ENCODE assay signal across 9 cellular contexts in genomic region chr22:37274380-37274862, GRCh38. TPM values are rescaled to one million over a fixed set of nuclear protein-coding genes. Genes with fewer than 3 reads are reported as not detected.
DNase-seq lines count a peak whose midpoint lies in the region; ATAC-seq, FAIRE-seq and TF ChIP-seq lines count a peak whose summit lies in the region.
"Had no signal": no experiment of that assay in that cellular context is flagged by ENCODE, and none has a peak within 500 bp of the region (broad histone marks: within the 10 kb centered on the region; RNA-seq: fewer than 3 reads in every experiment).

No MANE protein-coding gene starts in this region.

- no peaks in the 10 kb centered on the region for H3F3A ChIP-seq in neural progenitor cell (ENCODE audit: low read depth)

- TF ChIP-seq EP300 in K562 (IDR thresholded peaks at IDR 0.05; ENCODE audit: low read length): no peak

- TF ChIP-seq RAD21 in IMR-90 (IDR thresholded peaks at IDR 0.05; ENCODE audit: low read length) (no peak), K562 (CRISPR knock-in tag; conservative IDR thresholded peaks at IDR 0.05 in 1 of 2, IDR thresholded peaks at IDR 0.05 in 1 of 2) (no peak)

- no peak overlapping the region for H3K23ac ChIP-seq in IMR-90 (ENCODE audit: low read depth, low read length)

- H2AFZ ChIP-seq in IMR-90 (replicated peaks; ENCODE audit: low read length, poor library complexity) (peak overlapping the region; percentile 26), K562 (ENCODE audit: low read depth, low read length) (no peak overlapping the region), neural progenitor cell (replicated peaks) (no peak overlapping the region)

- no peak overlapping the region for H3K56ac ChIP-seq in IMR-90 (ENCODE audit: extremely low read depth, insufficient read depth, low read length)

- CTCF ChIA-PET in IMR-90 (lab: Yijun Ruan, JAX): no interaction called here
- CTCF ChIA-PET in K562 (lab: Yijun Ruan, JAX; ENCODE audit: low intra/inter-chr PET ratio): no interaction called here

- H3K9me3 Mint-ChIP-seq in neural progenitor cell: no peaks in the 10 kb centered on the region
- no peaks in the 10 kb centered on the region for H3K9me3 Mint-ChIP-seq in mesothelial cell of epicardium

- H3K4me3 Mint-ChIP-seq in neural progenitor cell (no peak overlapping the region), mesothelial cell of epicardium (no peak overlapping the region)

- FAIRE-seq in K562 (lab: Jason Lieb, UNC): no peak
- FAIRE-seq in small intestine (lab: Jason Lieb, UNC): no peak

- H3K36me3 ChIP-seq in IMR-90 (ENCODE audit: control insufficient read depth, insufficient read depth, low read length) (no peaks in the 10 kb centered on the region), K562 (ENCODE audit: control insufficient read depth, insufficient read depth, low read length) (no peaks in the 10 kb centered on the region), neural progenitor cell (no peaks in the 10 kb centered on the region), small intestine (ENCODE audit: control insufficient read depth in 2 of 2, insufficient read depth in 2 of 2, low read length in 2 of 2) (no peaks in the 10 kb centered on the region)

- no peak overlapping the region for H3K14ac ChIP-seq in IMR-90 (replicated peaks; ENCODE audit: low read depth, low read length)

- TF ChIP-seq POLR2A in IMR-90 (IDR thresholded peaks at IDR 0.05; ENCODE audit: low read depth, low read length) (no peak), K562 (conservative IDR thresholded peaks at IDR 0.05) (no peak)

- peak overlapping the region; percentile 43; the same call in 2 of the 3 replicates for H2BK15ac ChIP-seq in IMR-90 (ENCODE audit: low read depth, low read length)

- POLR2A ChIA-PET in IMR-90 (lab: Charles Lee; ENCODE audit: unreplicated experiment) (no interaction called here), K562 (lab: Yijun Ruan, JAX) (interaction anchor here (1.0 kb wide), 1 partner anchor 293 kb away, joined by 3 read pairs; no protein-coding TSS in a partner anchor)

- H4K8ac ChIP-seq in IMR-90 (ENCODE audit: low read depth in 2 of 2, low read length in 2 of 2): peak overlapping the region in 1 of 2 experiments; percentile 33; a peak in 1 of 4 replicates

- H3K4me2 ChIP-seq in IMR-90 (ENCODE audit: low read depth, low read length) (no peak overlapping the region), K562 (ENCODE audit: insufficient read depth, low read length) (no peak overlapping the region), neural progenitor cell (no peak overlapping the region)

- peak overlapping the region; percentile 7 for H2BK5ac ChIP-seq in IMR-90 (ENCODE audit: low read depth, low read length, poor library complexity, severe bottlenecking)

- no peaks in the 10 kb centered on the region for H3K79me1 ChIP-seq in IMR-90 (ENCODE audit: low read depth in 1 of 2, low read length in 2 of 2)

- no peak overlapping the region for H3K18ac ChIP-seq in IMR-90 (ENCODE audit: low read depth, low read length)

- H4K5ac ChIP-seq in IMR-90 (ENCODE audit: low read depth, low read length): no peak overlapping the region

- H3K27me3 Mint-ChIP-seq in neural progenitor cell (ENCODE audit: insufficient read depth, low read depth) (peaks cover 19% of the 10 kb centered on the region), mesothelial cell of epicardium (ENCODE audit: low read depth) (peaks cover 41% of the 10 kb centered on the region)

- peak overlapping the region; percentile 63 for H4K91ac ChIP-seq in IMR-90 (ENCODE audit: insufficient read depth, low read depth, low read length)

- H4K20me1 ChIP-seq in IMR-90 (ENCODE audit: insufficient read depth, low read length) (no peaks in the 10 kb centered on the region), K562 (replicated peaks; ENCODE audit: control insufficient read depth, insufficient read depth, low read length) (no peaks in the 10 kb centered on the region), neural progenitor cell (ENCODE audit: low read depth) (no peaks in the 10 kb centered on the region)

- H3K9ac ChIP-seq in IMR-90 (ENCODE audit: low read depth, low read length): no peak overlapping the region
- H3K9ac ChIP-seq in K562 (ENCODE audit: insufficient read depth in 1 of 2, low read depth in 2 of 2, low read length in 2 of 2): no peak overlapping the region
- H3K9ac ChIP-seq in neural progenitor cell: no peak overlapping the region

- peak overlapping the region; percentile 62; the same call in 1 of the 2 replicates for H2BK20ac ChIP-seq in IMR-90 (ENCODE audit: low read depth, low read length)

- H3K4me1 ChIP-seq in IMR-90 (ENCODE audit: control insufficient read depth, insufficient read depth, low read length): peaks cover 5% of the 10 kb centered on the region
- H3K4me1 ChIP-seq in K562 (replicated peaks in 1 of 2; ENCODE audit: control insufficient read depth in 2 of 2, insufficient read depth in 2 of 2, low read length in 2 of 2): peaks cover 16 to 18% of the 10 kb centered on the region in 2 experiments
- no peaks in the 10 kb centered on the region for H3K4me1 ChIP-seq in neural progenitor cell
- no peaks in the 10 kb centered on the region for H3K4me1 ChIP-seq in small intestine (ENCODE audit: control insufficient read depth in 2 of 2, insufficient read depth in 1 of 2, low read depth in 1 of 2, low read length in 1 of 2)

- H3K27me3 ChIP-seq in IMR-90 (ENCODE audit: control insufficient read depth, insufficient read depth, low read length): no peaks in the 10 kb centered on the region
- no peaks in the 10 kb centered on the region for H3K27me3 ChIP-seq in K562 (ENCODE audit: control insufficient read depth in 2 of 2, insufficient read depth in 2 of 2, low read length in 2 of 2)
- no peaks in the 10 kb centered on the region for H3K27me3 ChIP-seq in neural progenitor cell
- no peaks in the 10 kb centered on the region for H3K27me3 ChIP-seq in small intestine (ENCODE audit: control insufficient read depth in 2 of 2, insufficient read depth in 2 of 2, low read length in 2 of 2)

- peak overlapping the region; percentile 88 for H2AK5ac ChIP-seq in IMR-90 (ENCODE audit: low read depth, low read length)

- dilution Hi-C loops in IMR-90 (cut with HindIII; ENCODE audit: low sequenced_read_pairs, unreplicated experiment): no loop called here

- ATAC-seq in IMR-90 (ENCODE audit: low read depth) (no peak), K562 (no peak)

- H3K4ac ChIP-seq in IMR-90 (ENCODE audit: low read depth, low read length): peak overlapping the region; percentile 87

- H3K36me3 Mint-ChIP-seq in neural progenitor cell: no peaks in the 10 kb centered on the region
- no peaks in the 10 kb centered on the region for H3K36me3 Mint-ChIP-seq in mesothelial cell of epicardium

- intact Hi-C loops in IMR-90 (cut with micrococcal nuclease): no loop called here
- intact Hi-C loops in K562 (cut with micrococcal nuclease): no loop called here

- H2AK9ac ChIP-seq in IMR-90 (replicated peaks; ENCODE audit: low read depth, low read length, poor library complexity): peak overlapping the region; percentile 46

- no peak overlapping the region for H3K27ac ChIP-seq in IMR-90 (ENCODE audit: insufficient read depth, low read length)
- no peak overlapping the region for H3K27ac ChIP-seq in K562 (ENCODE audit: extremely low read depth, low read depth, low read length)
- H3K27ac ChIP-seq in neural progenitor cell: no peak overlapping the region
- no peak overlapping the region for H3K27ac ChIP-seq in small intestine (ENCODE audit: low read depth in 1 of 2, low read length in 1 of 2)

- no peak for TF ChIP-seq CTCF in IMR-90 (conservative IDR thresholded peaks at IDR 0.05; ENCODE audit: low read depth, low read length)
- TF ChIP-seq CTCF in K562 (IDR thresholded peaks at IDR 0.05 in 2 of 3, conservative IDR thresholded peaks at IDR 0.05 in 1 of 3; ENCODE audit: insufficient read depth in 2 of 3, low read depth in 1 of 3, low read length in 3 of 3): no peak
- TF ChIP-seq CTCF in neural progenitor cell (IDR thresholded peaks at IDR 0.05): no peak
- TF ChIP-seq CTCF in mesothelial cell of epicardium (IDR thresholded peaks at IDR 0.05; ENCODE audit: unreplicated experiment): no peak

- BruUV-seq in IMR-90 (replicated peaks; lab: Mats Ljungman, UMichigan) (no TSS peak), K562 (replicated peaks; lab: Mats Ljungman, UMichigan) (no TSS peak)

- 96% methylated on average over 5 of the region's 12 CpGs; no CpG with 5 or more reads in 1 of the 2 experiments for WGBS in IMR-90 (ENCODE audit: extremely low coverage in 2 of 2, insufficient read length in 1 of 2), 2 experiments
- 50% methylated on average over 2 of the region's 12 CpGs for WGBS in K562 (ENCODE audit: insufficient coverage, low coverage, missing lambda C conversion rate)
- 67 to 74% (median 70%) methylated on average over 12 of the region's 12 CpGs for WGBS in small intestine, 3 donors

- H2BK120ac ChIP-seq in IMR-90 (ENCODE audit: low read depth, low read length): peak overlapping the region; percentile 97

- H3K79me2 ChIP-seq in K562 (ENCODE audit: control insufficient read depth, insufficient read depth, low read length) (no peaks in the 10 kb centered on the region), neural progenitor cell (ENCODE audit: low read depth) (no peaks in the 10 kb centered on the region)

- H3K9me1 ChIP-seq in IMR-90 (ENCODE audit: insufficient read depth, low read length): peaks cover 13% of the 10 kb centered on the region
- no peaks in the 10 kb centered on the region for H3K9me1 ChIP-seq in K562 (ENCODE audit: control insufficient read depth, insufficient read depth, low read length)

- in situ Hi-C loops in IMR-90 (cut with MboI; ENCODE audit: low sequenced_read_pairs) (no loop called here), K562 (cut with MboI) (no loop called here)

- H3K9me3 ChIP-seq in IMR-90 (ENCODE audit: control insufficient read depth, insufficient read depth, low read length): no peaks in the 10 kb centered on the region
- no peaks in the 10 kb centered on the region for H3K9me3 ChIP-seq in K562 (replicated peaks; ENCODE audit: control insufficient read depth, insufficient read depth, low read depth, low read length)
- no peaks in the 10 kb centered on the region for H3K9me3 ChIP-seq in neural progenitor cell (ENCODE audit: low read depth)
- no peaks in the 10 kb centered on the region for H3K9me3 ChIP-seq in small intestine (ENCODE audit: control insufficient read depth, low read depth)

- no peak overlapping the region for H3K4me3 ChIP-seq in IMR-90 (ENCODE audit: insufficient read depth, low read depth, low read length)
- H3K4me3 ChIP-seq in K562: no peak overlapping the region
- H3K4me3 ChIP-seq in neural progenitor cell: no peak overlapping the region
- H3K4me3 ChIP-seq in small intestine (ENCODE audit: low read depth in 1 of 2, low read length in 2 of 2): no peak overlapping the region

- H3K4me1 Mint-ChIP-seq in neural progenitor cell: peaks cover 6% of the 10 kb centered on the region
- H3K4me1 Mint-ChIP-seq in mesothelial cell of epicardium: no peaks in the 10 kb centered on the region

- H3K27ac Mint-ChIP-seq in neural progenitor cell: peak overlapping the region; percentile 57
- no peak overlapping the region for H3K27ac Mint-ChIP-seq in mesothelial cell of epicardium

- DNase-seq in GF-D8 (lab: John Stamatoyannopoulos, UW) (peak; percentile 51), IMR-90 (no peak), K562 (ENCODE audit: extremely low read depth in 1 of 4, low spot score in 3 of 4) (no peak), neural progenitor cell (ENCODE audit: low spot score) (no peak), small intestine (no peak), activated gamma-delta T cell treated with Interleukin-2 at 50 U/mL for 16 hours (no peak), HPDE6-E6E7 (ENCODE audit: extremely low spot score) (no peak), mesothelial cell of epicardium (ENCODE audit: low spot score in 2 of 2, unreplicated experiment in 2 of 2) (no peak)

RNA-seq across cellular contexts. Expression of gene CYTH4, which starts 7.9 kb away (rescaled TPM):
- 0.28 and 0.36 TPM in 2 replicates for total RNA-seq in IMR-90 (2012; rRNA removed)
- 0.55 and 0.85 TPM in 2 replicates for polyA plus RNA-seq in IMR-90 (2012; rRNA removed)
- 0.38 TPM in 2 replicates for polyA plus RNA-seq in IMR-90 (2012; cell fraction: cytosol; rRNA removed)
- 0.68 and 0.84 TPM in 2 replicates for polyA plus RNA-seq in IMR-90 (2012; cell fraction: nucleus; rRNA removed; ENCODE audit: low replicate concordance)
- total RNA-seq in K562 (2011; cell fraction: chromatin; rRNA removed; ENCODE audit: low replicate concordance): 1.6 and 4.0 TPM in 2 replicates
- 0.39 and 1.7 TPM in 2 replicates for total RNA-seq in K562 (2011; cell fraction: nucleolus; rRNA removed)
- total RNA-seq in K562 (2011; cell fraction: nucleoplasm; rRNA removed): 1.1 and 1.5 TPM in 2 replicates
- 0.33 and 0.68 TPM in 2 replicates for total RNA-seq in K562 (2014; rRNA removed)
- 0.10 and 0.18 TPM in 2 replicates for total RNA-seq in K562 (2014; rRNA removed; fragmentation: Illumina TruSeq; extraction: Trizol)
- total RNA-seq in K562 (2015; rRNA removed; fragmentation: Illumina TruSeq; extraction: Trizol): 0.54 and 0.60 TPM in 2 replicates
- total RNA-seq in K562 (2021): 0.58 and 0.75 TPM in 2 replicates
- polyA plus RNA-seq in K562 (2011; rRNA removed): 2.0 and 2.5 TPM in 2 replicates
- 1.4 and 2.9 TPM in 2 replicates for polyA plus RNA-seq in K562 (2011; cell fraction: cytosol; rRNA removed)
- polyA plus RNA-seq in K562 (2011; cell fraction: nucleus; rRNA removed): 6.2 and 14.7 TPM in 2 replicates
- 1.3 and 1.6 TPM in 2 replicates for polyA plus RNA-seq in K562 (2012)
- polyA plus RNA-seq in K562 (2014; fragmentation: Illumina TruSeq; extraction: Trizol): 0.28 and 0.33 TPM in 2 replicates
- under 1 TPM in 1 of 2 experiments, not detected in 1; 0.03 TPM for polyA plus RNA-seq in K562 (2014; fragmentation: Nextera tagmentation; extraction: Ambion mirVana)
- 0.73 and 1.1 TPM in 2 replicates for polyA plus RNA-seq in K562 (2014; rRNA removed)
- 1.7 and 1.8 TPM in 2 replicates for polyA minus RNA-seq in K562 (2011; rRNA and poly(A)+ RNA removed)
- polyA minus RNA-seq in K562 (2011; cell fraction: cytosol; rRNA and poly(A)+ RNA removed): 1.6 TPM in 1 of 2 replicates, not detected in the other
- 1.6 and 2.6 TPM in 2 replicates for polyA minus RNA-seq in K562 (2011; cell fraction: nucleus; rRNA and poly(A)+ RNA removed)
- total RNA-seq in neural progenitor cell (ENCODE audit: low replicate concordance): not detected in 2 replicates
- polyA plus RNA-seq in small intestine: 1 to 10 TPM; 1.1 to 5.4 (median 3.3) TPM
- total RNA-seq in mesothelial cell of epicardium: 0.11 TPM in 1 of 3 replicates, not detected in the others
- polyA plus RNA-seq: neural cell had no signal

RNA-seq across cellular contexts. Expression of gene RAC2, which starts 30.4 kb away (rescaled TPM):
- total RNA-seq in IMR-90 (2012; rRNA removed) (10.0 and 11.1 TPM in 2 replicates), K562 (2014; rRNA removed) (40.4 and 59.3 TPM in 2 replicates), K562 (2014; rRNA removed; fragmentation: Illumina TruSeq; extraction: Trizol) (18.6 and 22.7 TPM in 2 replicates), K562 (2015; rRNA removed; fragmentation: Illumina TruSeq; extraction: Trizol) (45.1 and 50.1 TPM in 2 replicates), K562 (2021) (82.8 and 95.3 TPM in 2 replicates), neural progenitor cell (ENCODE audit: low replicate concordance) (1.7 and 2.1 TPM in 2 replicates), mesothelial cell of epicardium (6.3 to 6.5 TPM (median 6.4 TPM) in 3 replicates)
- polyA plus RNA-seq in IMR-90 (2012; rRNA removed) (72.3 and 77.1 TPM in 2 replicates), K562 (2011; rRNA removed) (43.3 and 102 TPM in 2 replicates), K562 (2014; fragmentation: Illumina TruSeq; extraction: Trizol) (103 and 132 TPM in 2 replicates), K562 (2014; fragmentation: Nextera tagmentation; extraction: Ambion mirVana) (10 to 100 TPM; 25.4 to 26.8 TPM), K562 (2014; rRNA removed) (49.1 and 51.0 TPM in 2 replicates), small intestine (10 to 100 TPM; 12.1 to 41.1 (median 29.3) TPM)
- polyA plus RNA-seq in IMR-90 (2012; cell fraction: cytosol; rRNA removed): 56.9 and 106 TPM in 2 replicates
- 33.8 and 79.6 TPM in 2 replicates for polyA plus RNA-seq in IMR-90 (2012; cell fraction: nucleus; rRNA removed; ENCODE audit: low replicate concordance)
- 47.8 and 143 TPM in 2 replicates for total RNA-seq in K562 (2011; cell fraction: chromatin; rRNA removed; ENCODE audit: low replicate concordance)
- total RNA-seq in K562 (2011; cell fraction: nucleolus; rRNA removed): 99.9 and 118 TPM in 2 replicates
- total RNA-seq in K562 (2011; cell fraction: nucleoplasm; rRNA removed): 74.1 and 109 TPM in 2 replicates
- 74.7 and 120 TPM in 2 replicates for polyA plus RNA-seq in K562 (2011; cell fraction: cytosol; rRNA removed)
- 95.0 and 171 TPM in 2 replicates for polyA plus RNA-seq in K562 (2011; cell fraction: nucleus; rRNA removed)
- 151 and 373 TPM in 2 replicates for polyA plus RNA-seq in K562 (2012)
- polyA minus RNA-seq in K562 (2011; rRNA and poly(A)+ RNA removed): 25.1 and 30.5 TPM in 2 replicates
- 62.2 and 68.9 TPM in 2 replicates for polyA minus RNA-seq in K562 (2011; cell fraction: cytosol; rRNA and poly(A)+ RNA removed)
- 69.4 and 73.9 TPM in 2 replicates for polyA minus RNA-seq in K562 (2011; cell fraction: nucleus; rRNA and poly(A)+ RNA removed)
- polyA plus RNA-seq: neural cell had no signal
